Comparison of ENCODE assay signal across 9 cellular contexts in genomic region chr6:139927236-139927635, GRCh38.
DNase-seq lines count a peak whose midpoint lies in the region; ATAC-seq, FAIRE-seq and TF ChIP-seq lines count a peak whose summit lies in the region.
"Had no signal": no experiment of that assay in that cellular context is flagged by ENCODE, and none has a peak within 500 bp of the region (broad histone marks: within the 10 kb centered on the region; RNA-seq: fewer than 3 reads in every experiment).

No MANE protein-coding gene starts in this region.

- no peaks in the 10 kb centered on the region for H3K27me3 ChIP-seq in K562 (ENCODE audit: control insufficient read depth in 2 of 2, insufficient read depth in 2 of 2, low read length in 2 of 2)
- H3K27me3 ChIP-seq in Karpas-422 (ENCODE audit: low read length), result no peaks in the 10 kb centered on the region
- no peaks in the 10 kb centered on the region for H3K27me3 ChIP-seq in right cardiac atrium (ENCODE audit: control insufficient read depth, insufficient read depth)

- DNase-seq in ELR (ENCODE audit: low read depth), result peak; percentile 63
- peak; percentile 9 to 43 for DNase-seq in Kasumi-1 (lab: John Stamatoyannopoulos, UW)
- peak in 3 of 4 experiments; percentile 22 to 37 (median 30) for DNase-seq in K562 (ENCODE audit: extremely low read depth in 1 of 4, low spot score in 3 of 4)
- DNase-seq in SIG-M5 (lab: John Stamatoyannopoulos, UW), result no peak
- DNase-seq in Karpas-422, result no peak
- DNase-seq in right cardiac atrium, result no peak

- in situ Hi-C loops in K562 (cut with MboI), result no loop called here

- POLR2A ChIA-PET in K562 (lab: Yijun Ruan, JAX), result no interaction called here

- no peak for FAIRE-seq in K562 (lab: Jason Lieb, UNC)
- FAIRE-seq: endometrium had no signal

- TF ChIP-seq POLR2A in K562 (conservative IDR thresholded peaks at IDR 0.05), result no peak

- peak; percentile 82 to 85 for TF ChIP-seq RAD21 in K562 (CRISPR knock-in tag; conservative IDR thresholded peaks at IDR 0.05 in 1 of 2, IDR thresholded peaks at IDR 0.05 in 1 of 2)

- H3K4me3 ChIP-seq in K562 (no peak overlapping the region), mesodermal cell (ENCODE audit: extremely low read depth, insufficient read depth, low read length, poor library complexity, severe bottlenecking) (no peak overlapping the region), Karpas-422 (ENCODE audit: low read length) (no peak overlapping the region), right cardiac atrium (ENCODE audit: low read length) (no peak overlapping the region)

- CTCF ChIA-PET in K562 (lab: Yijun Ruan, JAX; ENCODE audit: low intra/inter-chr PET ratio), result no interaction called here

- no peak for TF ChIP-seq EP300 in K562 (IDR thresholded peaks at IDR 0.05; ENCODE audit: low read length)

- no TSS peak for BruUV-seq in K562 (replicated peaks; lab: Mats Ljungman, UMichigan)

- H3K9me3 ChIP-seq in K562 (replicated peaks; ENCODE audit: control insufficient read depth, insufficient read depth, low read depth, low read length), result no peaks in the 10 kb centered on the region
- H3K9me3 ChIP-seq in mesodermal cell (ENCODE audit: control insufficient read depth, low read length), result no peaks in the 10 kb centered on the region
- H3K9me3 ChIP-seq in Karpas-422 (ENCODE audit: low read length), result no peaks in the 10 kb centered on the region
- no peaks in the 10 kb centered on the region for H3K9me3 ChIP-seq in right cardiac atrium (ENCODE audit: control insufficient read depth, low read length)

- no peaks in the 10 kb centered on the region for H3K9me1 ChIP-seq in K562 (ENCODE audit: control insufficient read depth, insufficient read depth, low read length)

- H3K27ac ChIP-seq in K562 (ENCODE audit: extremely low read depth, low read depth, low read length), result no peak overlapping the region
- peak overlapping the region; percentile 33 for H3K27ac ChIP-seq in mesodermal cell (ENCODE audit: low read depth, low read length, severe bottlenecking)
- H3K27ac ChIP-seq in Karpas-422 (ENCODE audit: low read length), result no peak overlapping the region
- no peak overlapping the region for H3K27ac ChIP-seq in right cardiac atrium (ENCODE audit: low read length)

- WGBS in K562 (ENCODE audit: insufficient coverage, low coverage, missing lambda C conversion rate), result 16% methylated on average over 2 of the region's 2 CpGs
- WGBS in mesodermal cell (ENCODE audit: insufficient coverage in 2 of 2), 2 experiments, result 88 to 100% methylated on average over 1 of the region's 2 CpGs
- 87% methylated on average over 2 of the region's 2 CpGs for WGBS in right cardiac atrium

- intact Hi-C loops in K562 (cut with micrococcal nuclease), result loop anchor here (1.0 to 10.0 kb wide), 4 partner anchors 270 to 558 kb away; partner anchors contain the start of gene CITED2
- intact Hi-C loops in right cardiac atrium (cut with DNase I), result no loop called here

- ATAC-seq in K562, result peak; percentile 81
- no peak for ATAC-seq in HG03521 (IDR thresholded peaks at IDR 0.05; ENCODE audit: unreplicated experiment)
- ATAC-seq in right cardiac atrium, result no peak

- H3K4me1 ChIP-seq in K562 (replicated peaks in 1 of 2; ENCODE audit: control insufficient read depth in 2 of 2, insufficient read depth in 2 of 2, low read length in 2 of 2), result peaks cover 0 to 15% of the 10 kb centered on the region in 2 experiments; a peak in 3 of 5 replicates
- peaks cover 14% of the 10 kb centered on the region for H3K4me1 ChIP-seq in mesodermal cell (ENCODE audit: control insufficient read depth, insufficient read depth, low read length, poor library complexity, severe bottlenecking)
- H3K4me1 ChIP-seq in Karpas-422 (ENCODE audit: low read length), result no peaks in the 10 kb centered on the region
- peaks cover 2% of the 10 kb centered on the region for H3K4me1 ChIP-seq in right cardiac atrium (ENCODE audit: control insufficient read depth, insufficient read depth, low read length)

- H4K20me1 ChIP-seq in K562 (replicated peaks; ENCODE audit: control insufficient read depth, insufficient read depth, low read length) (no peaks in the 10 kb centered on the region), Karpas-422 (ENCODE audit: insufficient read depth, low read depth, low read length) (no peaks in the 10 kb centered on the region)

- H3K36me3 ChIP-seq in K562 (ENCODE audit: control insufficient read depth, insufficient read depth, low read length), result no peaks in the 10 kb centered on the region
- H3K36me3 ChIP-seq in mesodermal cell (ENCODE audit: control insufficient read depth, insufficient read depth, low read length), result no peaks in the 10 kb centered on the region
- no peaks in the 10 kb centered on the region for H3K36me3 ChIP-seq in Karpas-422 (ENCODE audit: insufficient read depth, low read length)

- H3K9ac ChIP-seq in K562 (ENCODE audit: insufficient read depth in 1 of 2, low read depth in 2 of 2, low read length in 2 of 2) (no peak overlapping the region), Karpas-422 (ENCODE audit: low read length) (no peak overlapping the region)

- H3K4me2 ChIP-seq in K562 (ENCODE audit: insufficient read depth, low read length), result no peak overlapping the region
- no peak overlapping the region for H3K4me2 ChIP-seq in Karpas-422 (ENCODE audit: low read depth, low read length, poor library complexity, severe bottlenecking)

- H3K79me2 ChIP-seq in K562 (ENCODE audit: control insufficient read depth, insufficient read depth, low read length), result no peaks in the 10 kb centered on the region
- H3K79me2 ChIP-seq in Karpas-422 (ENCODE audit: low read length), result no peaks in the 10 kb centered on the region

- H3K9me2 ChIP-seq in Karpas-422 (replicated peaks; ENCODE audit: insufficient read depth, low read length), result no peaks in the 10 kb centered on the region

- H2AFZ ChIP-seq in K562 (ENCODE audit: low read depth, low read length), result 0 out of 2 replicates have a peak overlapping the region, but pooled peaks have one; percentile 2
- H2AFZ ChIP-seq in Karpas-422 (ENCODE audit: low read length), result no peak overlapping the region

- TF ChIP-seq CTCF in K562 (IDR thresholded peaks at IDR 0.05 in 2 of 3, conservative IDR thresholded peaks at IDR 0.05 in 1 of 3; ENCODE audit: insufficient read depth in 2 of 3, low read depth in 1 of 3, low read length in 3 of 3), result peak; percentile 30 to 69 (median 55); a peak in 5 of 6 replicates

TF ChIP-seq in K562, 482 proteins besides CTCF, POLR2A, EP300 and RAD21:
- TF ChIP-seq YY1 (IDR thresholded peaks at IDR 0.05; ENCODE audit: borderline replicate concordance in 1 of 3, control insufficient read depth in 1 of 3, extremely low read depth in 1 of 3, insufficient read depth in 3 of 3, insufficient read length in 1 of 3, insufficient replicate concordance in 2 of 3, low read depth in 1 of 3, low read length in 2 of 3) (peak in 1 of 3 experiments; percentile 41), RFX7 (CRISPR knock-in tag; IDR thresholded peaks at IDR 0.05) (no peak), KLF16 (IDR thresholded peaks at IDR 0.05) (0 out of 2 replicates have a peak, but pooled peaks have one; percentile 13), DPF2 (IDR thresholded peaks at IDR 0.05) (no peak), SMC3 (conservative IDR thresholded peaks at IDR 0.05; ENCODE audit: insufficient read depth, low read depth, low read length) (0 out of 2 replicates have a peak, but pooled peaks have one; percentile 22), PCBP2 (IDR thresholded peaks at IDR 0.05; ENCODE audit: low read depth, low read length, poor library complexity, severe bottlenecking) (no peak), ZBTB1 (CRISPR knock-in tag; IDR thresholded peaks at IDR 0.05; ENCODE audit: borderline replicate concordance, low read depth) (no peak)
- TF ChIP-seq, protein P1, sequence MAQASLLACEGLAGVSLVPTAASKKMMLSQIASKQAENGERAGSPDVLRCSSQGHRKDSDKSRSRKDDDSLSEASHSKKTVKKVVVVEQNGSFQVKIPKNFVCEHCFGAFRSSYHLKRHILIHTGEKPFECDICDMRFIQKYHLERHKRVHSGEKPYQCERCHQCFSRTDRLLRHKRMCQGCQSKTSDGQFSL (CRISPR knock-in tag; IDR thresholded peaks at IDR 0.05), result peak; percentile 81
- TF ChIP-seq, protein P1 (tag; IDR thresholded peaks at IDR 0.05), result peak in 1 of 2 experiments; percentile 46; a peak in 1 of 4 replicates
- TF ChIP-seq, protein P2, sequence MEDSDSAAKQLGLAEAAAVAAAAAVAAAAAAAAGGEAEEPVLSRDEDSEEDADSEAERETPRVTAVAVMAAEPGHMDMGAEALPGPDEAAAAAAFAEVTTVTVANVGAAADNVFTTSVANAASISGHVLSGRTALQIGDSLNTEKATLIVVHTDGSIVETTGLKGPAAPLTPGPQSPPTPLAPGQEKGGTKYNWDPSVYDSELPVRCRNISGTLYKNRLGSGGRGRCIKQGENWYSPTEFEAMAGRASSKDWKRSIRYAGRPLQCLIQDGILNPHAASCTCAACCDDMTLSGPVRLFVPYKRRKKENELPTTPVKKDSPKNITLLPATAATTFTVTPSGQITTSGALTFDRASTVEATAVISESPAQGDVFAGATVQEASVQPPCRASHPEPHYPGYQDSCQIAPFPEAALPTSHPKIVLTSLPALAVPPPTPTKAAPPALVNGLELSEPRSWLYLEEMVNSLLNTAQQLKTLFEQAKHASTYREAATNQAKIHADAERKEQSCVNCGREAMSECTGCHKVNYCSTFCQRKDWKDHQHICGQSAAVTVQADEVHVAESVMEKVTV (CRISPR knock-in tag; IDR thresholded peaks at IDR 0.05), result peak; percentile 83

Comparison
In these comparisons a context has a peak if more than half of its experiments do, and no peak if none do; other contexts are left out.
1. DNase-seq: peak in ELR (single experiment), Kasumi-1 (2 of 2) and K562 (3 of 4); none in SIG-M5 (single experiment), Karpas-422 (single experiment) and right cardiac atrium (0 of 3).